ENCODE assay signal across 1 cellular context in genomic region chr20:51306521-51307358, GRCh38.
A peak's percentile ranks its signal among the peaks of the same experiment; 100 is the strongest.
TF ChIP-seq lines count a peak whose summit lies in the region.

No MANE protein-coding gene starts in this region.

TF ChIP-seq in HepG2, 621 proteins besides CTCF, POLR2A, EP300 and RAD21 (continued from another document and continues in another):
- no peak for TF ChIP-seq PBX3 (CRISPR knock-in tag; IDR thresholded peaks at IDR 0.05; ENCODE audit: borderline replicate concordance)
- no peak for TF ChIP-seq ZNF367 (CRISPR knock-in tag; IDR thresholded peaks at IDR 0.05; ENCODE audit: borderline replicate concordance)
- no peak for TF ChIP-seq STAT6 (CRISPR knock-in tag; IDR thresholded peaks at IDR 0.05; ENCODE audit: borderline replicate concordance)
- peak; percentile 64; the same call in 1 of the 2 replicates for TF ChIP-seq ZSCAN31 (CRISPR knock-in tag; IDR thresholded peaks at IDR 0.05; ENCODE audit: low read depth)
- 0 out of 2 replicates have a peak, but pooled peaks have one; percentile 51 for TF ChIP-seq MEF2D (CRISPR knock-in tag; IDR thresholded peaks at IDR 0.05)
- no peak for TF ChIP-seq PAWR (CRISPR knock-in tag; IDR thresholded peaks at IDR 0.05; ENCODE audit: borderline replicate concordance)
- no peak for TF ChIP-seq DR1 (CRISPR knock-in tag; IDR thresholded peaks at IDR 0.05)
- TF ChIP-seq FOXK1 (CRISPR knock-in tag; IDR thresholded peaks at IDR 0.05; ENCODE audit: borderline replicate concordance, low read depth): peak; percentile 44; the same call in 1 of the 2 replicates
- no peak for TF ChIP-seq ZNF710 (CRISPR knock-in tag; IDR thresholded peaks at IDR 0.05; ENCODE audit: borderline replicate concordance)
- TF ChIP-seq ZHX2 (IDR thresholded peaks at IDR 0.05; ENCODE audit: low read depth): no peak
- TF ChIP-seq ZHX2 (CRISPR knock-in tag; IDR thresholded peaks at IDR 0.05; ENCODE audit: borderline replicate concordance): no peak
- TF ChIP-seq SMAD1 (CRISPR knock-in tag; IDR thresholded peaks at IDR 0.05; ENCODE audit: borderline replicate concordance, low read depth): peak; percentile 35; the same call in 1 of the 2 replicates
- peak; percentile 50 for TF ChIP-seq AGO1 (IDR thresholded peaks at IDR 0.05; ENCODE audit: low read depth, low read length, poor library complexity, severe bottlenecking)
- no peak; the same call in 1 of the 2 replicates for TF ChIP-seq TFAP4 (IDR thresholded peaks at IDR 0.05; ENCODE audit: borderline replicate concordance, low read depth)
- TF ChIP-seq ZNF414 (CRISPR knock-in tag; IDR thresholded peaks at IDR 0.05): no peak
- TF ChIP-seq ZNF274 (CRISPR knock-in tag; IDR thresholded peaks at IDR 0.05): peak; percentile 94; the same call in 1 of the 2 replicates
- peak; percentile 85; the same call in 1 of the 2 replicates for TF ChIP-seq NFKB2 (CRISPR knock-in tag; IDR thresholded peaks at IDR 0.05; ENCODE audit: borderline replicate concordance)
- TF ChIP-seq ZNF646 (CRISPR knock-in tag; IDR thresholded peaks at IDR 0.05): no peak
- TF ChIP-seq SP4 (CRISPR knock-in tag; IDR thresholded peaks at IDR 0.05): no peak
- TF ChIP-seq CEBPG (CRISPR knock-in tag; IDR thresholded peaks at IDR 0.05): no peak
- no peak for TF ChIP-seq ZNF556 (CRISPR knock-in tag; IDR thresholded peaks at IDR 0.05; ENCODE audit: borderline replicate concordance)
- TF ChIP-seq DPF2 (CRISPR knock-in tag; IDR thresholded peaks at IDR 0.05; ENCODE audit: borderline replicate concordance, low read depth): no peak
- no peak for TF ChIP-seq CC2D1A (CRISPR knock-in tag; IDR thresholded peaks at IDR 0.05)
- 0 out of 2 replicates have a peak, but pooled peaks have one; percentile 77 for TF ChIP-seq ZNF124 (CRISPR knock-in tag; IDR thresholded peaks at IDR 0.05)
- no peak for TF ChIP-seq HNF4G (IDR thresholded peaks at IDR 0.05; ENCODE audit: borderline replicate concordance, low read depth, low read length)
- TF ChIP-seq HNF4G (CRISPR knock-in tag; IDR thresholded peaks at IDR 0.05; ENCODE audit: borderline replicate concordance, low read depth): no peak; the same call in 1 of the 2 replicates
- TF ChIP-seq SALL1 (CRISPR knock-in tag; IDR thresholded peaks at IDR 0.05): peak; percentile 63
- 0 out of 2 replicates have a peak, but pooled peaks have one; percentile 47 for TF ChIP-seq ZBTB25 (CRISPR knock-in tag; IDR thresholded peaks at IDR 0.05)
- peak; percentile 87; the same call in 1 of the 2 replicates for TF ChIP-seq ZNF598 (CRISPR knock-in tag; IDR thresholded peaks at IDR 0.05; ENCODE audit: borderline replicate concordance)
- no peak for TF ChIP-seq SRSF4 (IDR thresholded peaks at IDR 0.05; ENCODE audit: low read depth, low read length, poor library complexity, severe bottlenecking)
